Comparison of ENCODE assay signal across 14 cellular contexts in genomic region chr1:233655433-233655844, GRCh38. TPM values are rescaled to one million over a fixed set of nuclear protein-coding genes. Genes with fewer than 3 reads are reported as not detected.
DNase-seq lines count a peak whose midpoint lies in the region; ATAC-seq, FAIRE-seq and TF ChIP-seq lines count a peak whose summit lies in the region.
"Had no signal": no experiment of that assay in that cellular context is flagged by ENCODE, and none has a peak within 500 bp of the region (broad histone marks: within the 10 kb centered on the region; RNA-seq: fewer than 3 reads in every experiment).

No MANE protein-coding gene starts in this region.

- no peaks in the 10 kb centered on the region for H3K4me1 Mint-ChIP-seq in endothelial cell (ENCODE audit: unreplicated experiment)

- H3K4me1 ChIP-seq in A549 (peaks cover 36% of the 10 kb centered on the region), PC-3 (ENCODE audit: insufficient read depth, low read length) (peaks cover 49% of the 10 kb centered on the region), colonic mucosa (no peaks in the 10 kb centered on the region), trophoblast cell (ENCODE audit: control insufficient read depth in 1 of 2, insufficient read depth in 2 of 2, low read length in 2 of 2) (peaks cover 5 to 25% of the 10 kb centered on the region in 2 experiments)

- CTCF ChIA-PET in A549 (lab: Yijun Ruan, JAX) (interaction anchor here (2.4 kb wide), 1 partner anchor 215 kb away, joined by 7 read pairs; no protein-coding TSS in a partner anchor), PC-3 (lab: Charles Lee) (no interaction called here)

- peak overlapping the region; percentile 63 for H3K9ac ChIP-seq in PC-3 (ENCODE audit: low read length)
- H3K9ac ChIP-seq in colonic mucosa (ENCODE audit: low read depth in 2 of 2, low read length in 2 of 2), result no peak overlapping the region
- H3K9ac ChIP-seq in trophoblast cell (ENCODE audit: low read length), result no peak overlapping the region
- H3K9ac ChIP-seq: GM23248 had no signal

- no peak for TF ChIP-seq RAD21 in A549 (conservative IDR thresholded peaks at IDR 0.05 in 1 of 2, IDR thresholded peaks at IDR 0.05 in 1 of 2)

- H3K18ac ChIP-seq in trophoblast cell (ENCODE audit: low read length), result no peak overlapping the region

- H3K14ac ChIP-seq in trophoblast cell (ENCODE audit: low read length), result no peak overlapping the region

- H3K9me3 ChIP-seq in A549 (no peaks in the 10 kb centered on the region), PC-3 (ENCODE audit: low read length) (no peaks in the 10 kb centered on the region), colonic mucosa (no peaks in the 10 kb centered on the region), trophoblast cell (ENCODE audit: insufficient read depth, low read depth, low read length) (peaks cover 2% of the 10 kb centered on the region)
- H3K9me3 ChIP-seq: MG63 had no signal

- no peak overlapping the region for H2BK120ac ChIP-seq in trophoblast cell (ENCODE audit: insufficient read depth, low read length, poor library complexity)

- POLR2A ChIA-PET in A549 (lab: Yijun Ruan, JAX) (no interaction called here), PC-3 (lab: Charles Lee; ENCODE audit: unreplicated experiment) (no interaction called here)

- no peak overlapping the region for H2BK12ac ChIP-seq in trophoblast cell (ENCODE audit: low read length)

- no peaks in the 10 kb centered on the region for H3K36me3 ChIP-seq in PC-3 (ENCODE audit: low read depth, low read length)
- H3K36me3 ChIP-seq in colonic mucosa, result no peaks in the 10 kb centered on the region
- peaks cover 0 to 1% of the 10 kb centered on the region in 2 experiments for H3K36me3 ChIP-seq in trophoblast cell (ENCODE audit: control insufficient read depth in 1 of 2, insufficient read depth in 2 of 2, low read length in 2 of 2)
- H3K36me3 ChIP-seq: MG63 had no signal

- no peaks in the 10 kb centered on the region for H3K36me3 Mint-ChIP-seq in endothelial cell (ENCODE audit: low read depth, unreplicated experiment)

- 37% methylated on average over 3 of the region's 3 CpGs for WGBS in A549 (ENCODE audit: missing lambda C conversion rate)
- no CpG with 5 or more reads among the region's 3 CpGs for WGBS in trophoblast cell (ENCODE audit: extremely low coverage, insufficient coverage, insufficient read length)

- no peak overlapping the region for H2AK5ac ChIP-seq in trophoblast cell (ENCODE audit: low read length)

- no peaks in the 10 kb centered on the region for H4K20me1 ChIP-seq in PC-3 (ENCODE audit: low read length)

- FAIRE-seq in A549 (lab: Jason Lieb, UNC) (no peak), GM12891 (lab: Jason Lieb, UNC) (no peak)

- H3K9me2 ChIP-seq in PC-3 (replicated peaks; ENCODE audit: low read length), result no peaks in the 10 kb centered on the region

- H3K4me3 Mint-ChIP-seq in endothelial cell (ENCODE audit: unreplicated experiment), result no peak overlapping the region

- TF ChIP-seq EP300 in A549 (IDR thresholded peaks at IDR 0.05), result no peak

- no peak for DNase-seq in A549 (ENCODE audit: low read depth in 1 of 2, low spot score in 1 of 2)
- DNase-seq in PC-3, result no peak
- DNase-seq in colonic mucosa, result no peak
- peak; percentile 85 to 98 for DNase-seq in trophoblast cell
- DNase-seq in endothelial cell (ENCODE audit: low spot score), result no peak
- no peak for DNase-seq in amygdala (lab: John Stamatoyannopoulos, UW)
- DNase-seq in GM12891 (ENCODE audit: insufficient read length, low spot score), result no peak
- DNase-seq: C1 segment of cervical spinal cord, COR-L47, GM23248, KG1, MG63 had no signal

- TF ChIP-seq CTCF in A549 (IDR thresholded peaks at IDR 0.05), result no peak
- no peak for TF ChIP-seq CTCF in PC-3 (conservative IDR thresholded peaks at IDR 0.05; ENCODE audit: low read depth, low read length)
- TF ChIP-seq CTCF in colonic mucosa (IDR thresholded peaks at IDR 0.05), result no peak
- no peak for TF ChIP-seq CTCF in endothelial cell (IDR thresholded peaks at IDR 0.05; ENCODE audit: unreplicated experiment)

- no TSS peak for BruUV-seq in PC-3 (replicated peaks; lab: Mats Ljungman, UMichigan)

- H4K91ac ChIP-seq in trophoblast cell (ENCODE audit: low read depth, low read length), result no peak overlapping the region

- H3K79me2 ChIP-seq in PC-3 (ENCODE audit: low read length) (peaks cover 69% of the 10 kb centered on the region), trophoblast cell (ENCODE audit: control insufficient read depth, insufficient read depth, low read length, poor library complexity) (no peaks in the 10 kb centered on the region)

- no peaks in the 10 kb centered on the region for H3K79me1 ChIP-seq in trophoblast cell (ENCODE audit: low read length)

- H3K27me3 ChIP-seq in PC-3 (ENCODE audit: low read length) (no peaks in the 10 kb centered on the region), colonic mucosa (no peaks in the 10 kb centered on the region), trophoblast cell (ENCODE audit: insufficient read depth, low read length) (no peaks in the 10 kb centered on the region)

- no peaks in the 10 kb centered on the region for H3K9me3 Mint-ChIP-seq in endothelial cell (ENCODE audit: unreplicated experiment)

- H3K27me3 Mint-ChIP-seq in endothelial cell (ENCODE audit: unreplicated experiment), result no peaks in the 10 kb centered on the region

- ATAC-seq in A549 (peak; percentile 7 to 23; a peak in 1 of 6 replicates), PC-3 (no peak), HG02759 (IDR thresholded peaks at IDR 0.05; ENCODE audit: unreplicated experiment) (no peak)

- H3K27ac Mint-ChIP-seq in endothelial cell (ENCODE audit: unreplicated experiment), result no peak overlapping the region

- intact Hi-C loops in PC-3 (cut with micrococcal nuclease), result loop anchor here (2.0 kb wide), 1 partner anchor 35 kb away; no protein-coding TSS in a partner anchor
- intact Hi-C loops in colonic mucosa (cut with DNase I), result no loop called here

- no peak overlapping the region for H2AFZ ChIP-seq in PC-3 (ENCODE audit: low read length)
- no peak overlapping the region for H2AFZ ChIP-seq in trophoblast cell (ENCODE audit: insufficient read depth, low read length, poor library complexity)
- H2AFZ ChIP-seq: GM23248 had no signal

- H2BK5ac ChIP-seq in trophoblast cell (ENCODE audit: low read depth, low read length, poor library complexity), result no peak overlapping the region

- no peak overlapping the region for H3K4ac ChIP-seq in trophoblast cell (ENCODE audit: low read depth, low read length)

- no peak overlapping the region for H4K8ac ChIP-seq in trophoblast cell (ENCODE audit: low read depth, low read length)

- H4K12ac ChIP-seq in trophoblast cell (ENCODE audit: low read depth, low read length), result no peak overlapping the region

- TF ChIP-seq POLR2A in A549 (IDR thresholded peaks at IDR 0.05; ENCODE audit: low read length), result no peak
- no peak for TF ChIP-seq POLR2A in GM12891 (IDR thresholded peaks at IDR 0.05; ENCODE audit: low read depth, low read length)

- peaks cover 13% of the 10 kb centered on the region for H3F3A ChIP-seq in PC-3 (ENCODE audit: low read length, unreplicated experiment)

- H3K4me3 ChIP-seq in A549 (no peak overlapping the region), PC-3 (ENCODE audit: low read length) (peak overlapping the region; percentile 42), colonic mucosa (no peak overlapping the region), trophoblast cell (ENCODE audit: low read depth, low read length) (no peak overlapping the region)
- H3K4me3 ChIP-seq: GM23248, MG63 had no signal

- peak overlapping the region; percentile 68 for H3K4me2 ChIP-seq in A549
- H3K4me2 ChIP-seq in PC-3 (ENCODE audit: low read length), result peak overlapping the region; percentile 80
- no peak overlapping the region for H3K4me2 ChIP-seq in trophoblast cell (ENCODE audit: low read length)

- H3K23ac ChIP-seq in trophoblast cell (ENCODE audit: low read length), result no peak overlapping the region

- H3K27ac ChIP-seq in A549 (peak overlapping the region; percentile 59 to 72; a peak in 4 of 6 replicates), PC-3 (ENCODE audit: low read length) (peak overlapping the region; percentile 93), colonic mucosa (peak overlapping the region; percentile 54), trophoblast cell (ENCODE audit: low read depth, low read length) (no peak overlapping the region)
- H3K27ac ChIP-seq: GM23248, HL-60 had no signal

TF ChIP-seq in A549, 52 proteins besides CTCF, POLR2A, EP300 and RAD21 (continues in another document):
- TF ChIP-seq SREBF2 (IDR thresholded peaks at IDR 0.05), result no peak
- TF ChIP-seq ZSCAN20 (CRISPR knock-in tag; IDR thresholded peaks at IDR 0.05), result no peak
- no peak for TF ChIP-seq TFCP2L1 (CRISPR knock-in tag; IDR thresholded peaks at IDR 0.05)
- TF ChIP-seq RNF2 (IDR thresholded peaks at IDR 0.05; ENCODE audit: borderline replicate concordance, low read depth), result no peak
- TF ChIP-seq EHMT2 (IDR thresholded peaks at IDR 0.05; ENCODE audit: low read depth), result no peak
- TF ChIP-seq RARB (CRISPR knock-in tag; IDR thresholded peaks at IDR 0.05), result no peak
- TF ChIP-seq ESRRA (IDR thresholded peaks at IDR 0.05; ENCODE audit: borderline replicate concordance, low read length), result no peak
- TF ChIP-seq FOSL2 (IDR thresholded peaks at IDR 0.05), result no peak
- TF ChIP-seq FOSL2 (CRISPR knock-in tag; IDR thresholded peaks at IDR 0.05), result no peak

TF ChIP-seq in GM12891, 5 proteins besides CTCF, POLR2A, EP300 and RAD21:
- no peak for TF ChIP-seq SPI1 (IDR thresholded peaks at IDR 0.05; ENCODE audit: low read depth, low read length)
- TF ChIP-seq TAF1 (IDR thresholded peaks at IDR 0.05; ENCODE audit: low read depth, low read length), result no peak
- TF ChIP-seq PAX5 (IDR thresholded peaks at IDR 0.05; ENCODE audit: insufficient read depth, low read length, severe bottlenecking), result no peak
- TF ChIP-seq POLR2AphosphoS5 (IDR thresholded peaks at IDR 0.05; ENCODE audit: low read depth, low read length), result no peak

RNA-seq across cellular contexts. Expression of gene KCNK1, which starts 41.5 kb away (rescaled TPM):
- 11.8 and 14.7 TPM in 2 replicates for polyA plus RNA-seq in A549 (2011; rRNA removed)
- 7.5 and 10.0 TPM in 2 replicates for polyA plus RNA-seq in A549 (2012; cell fraction: cytosol; rRNA removed)
- polyA plus RNA-seq in A549 (2012; cell fraction: nucleus; rRNA removed), result 7.4 and 11.2 TPM in 2 replicates
- 6.2 to 8.4 TPM (median 6.3 TPM) in 3 replicates for polyA plus RNA-seq in A549 (2017; fragmentation: RNase III; extraction: RNeasy Plus Mini Kit Qiagen cat#74134 plus additional on column Dnase treatment)
- polyA minus RNA-seq in A549 (2011; rRNA and poly(A)+ RNA removed), result 8.4 and 13.9 TPM in 2 replicates
- total RNA-seq in PC-3 (2014; rRNA removed), result 31.1 and 34.7 TPM in 2 replicates
- 10 to 100 TPM; 31.2 to 48.0 TPM for total RNA-seq in colonic mucosa
- 19.0 and 20.5 TPM in 2 replicates for polyA plus RNA-seq in trophoblast cell (2013)
- total RNA-seq in endothelial cell (ENCODE audit: unreplicated experiment), result 5.6 TPM
- polyA plus RNA-seq in GM12891 (2012; ENCODE audit: low read depth, missing spikeins), result 0.87 TPM

Comparison
In these comparisons a context has a peak if more than half of its experiments do, and no peak if none do; other contexts are left out.
1. ATAC-seq: peak in A549 (2 of 2); none in PC-3 (single experiment) and HG02759 (single experiment).
2. DNase-seq: peak in trophoblast cell (2 of 2); none in A549 (0 of 2), PC-3 (single experiment), colonic mucosa (single experiment), endothelial cell (single experiment), amygdala (0 of 56) and GM12891 (single experiment).